In the genomic region with DNA sequence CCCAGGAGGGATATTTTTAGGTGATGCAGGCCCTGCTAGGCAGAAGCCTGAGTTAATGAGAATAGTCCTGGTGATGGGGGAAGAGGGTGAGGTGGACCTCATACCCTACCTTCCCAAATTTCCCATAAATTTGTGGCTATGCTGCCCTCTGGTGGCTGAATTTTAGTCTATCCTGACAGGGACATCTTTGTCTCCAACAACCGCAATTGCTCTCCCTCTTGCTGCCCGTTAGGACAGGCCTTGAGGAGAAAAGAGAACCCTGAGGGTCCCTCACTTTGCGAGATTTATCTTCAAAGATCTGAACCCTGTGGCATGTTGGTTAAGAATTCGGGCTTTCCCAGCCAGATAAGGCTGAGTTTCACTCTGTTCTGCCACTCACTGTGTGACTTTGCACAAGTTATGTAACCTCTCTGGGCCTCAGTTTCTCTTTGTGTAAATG, we compare ENCODE assay signal across 8 cellular contexts. TPM values are rescaled to one million over a fixed set of nuclear protein-coding genes. Genes with fewer than 3 reads are reported as not detected.
DNase-seq lines count a peak whose midpoint lies in the region; ATAC-seq and TF ChIP-seq lines count a peak whose summit lies in the region.

No MANE protein-coding gene starts in this region.

- no peak for ATAC-seq in GM21390 (IDR thresholded peaks at IDR 0.05; ENCODE audit: unreplicated experiment)

- TF ChIP-seq POLR2A in tibial nerve (IDR thresholded peaks at IDR 0.05): no peak

- TF ChIP-seq CTCF in liver (IDR thresholded peaks at IDR 0.05; ENCODE audit: low read depth, low read length, missing input control) (peak; percentile 52), tibial nerve (IDR thresholded peaks at IDR 0.05) (peak; percentile 56 to 66 (median 61))

- H3K36me3 ChIP-seq in Karpas-422 (ENCODE audit: insufficient read depth, low read length) (no peaks in the 10 kb centered on the region), liver (ENCODE audit: control insufficient read depth in 4 of 4, insufficient read depth in 3 of 4, low read depth in 1 of 4, low read length in 3 of 4) (peaks cover 6 to 46% (median 36%) of the 10 kb centered on the region in 4 donors), tibial nerve (peaks cover 0 to 50% (median 0%) of the 10 kb centered on the region in 3 donors)

- no peak overlapping the region for H3K4me2 ChIP-seq in Karpas-422 (ENCODE audit: low read depth, low read length, poor library complexity, severe bottlenecking)

- no peak overlapping the region for H2AFZ ChIP-seq in Karpas-422 (ENCODE audit: low read length)

- TF ChIP-seq EP300 in tibial nerve (IDR thresholded peaks at IDR 0.05): no peak

- no peaks in the 10 kb centered on the region for H3K27me3 ChIP-seq in Karpas-422 (ENCODE audit: low read length)
- H3K27me3 ChIP-seq in liver (ENCODE audit: control insufficient read depth in 4 of 4, insufficient read depth in 4 of 4, low read length in 3 of 4): no peaks in the 10 kb centered on the region
- H3K27me3 ChIP-seq in tibial nerve: no peaks in the 10 kb centered on the region

- no peak overlapping the region for H3K9ac ChIP-seq in Karpas-422 (ENCODE audit: low read length)
- no peak overlapping the region for H3K9ac ChIP-seq in liver (ENCODE audit: low read depth in 1 of 2, low read length in 2 of 2)

- H3K9me3 ChIP-seq in Karpas-422 (ENCODE audit: low read length) (no peaks in the 10 kb centered on the region), liver (ENCODE audit: control insufficient read depth in 4 of 4, low read length in 3 of 4) (no peaks in the 10 kb centered on the region), tibial nerve (no peaks in the 10 kb centered on the region)

- H3K79me2 ChIP-seq in Karpas-422 (ENCODE audit: low read length): peaks cover 1% of the 10 kb centered on the region; the same call in 1 of the 2 replicates

- H3K4me3 ChIP-seq in Karpas-422 (ENCODE audit: low read length): no peak overlapping the region
- H3K4me3 ChIP-seq in liver (ENCODE audit: low read depth in 1 of 3, low read length in 3 of 3): no peak overlapping the region
- H3K4me3 ChIP-seq in tibial nerve: no peak overlapping the region

- H3K4me1 ChIP-seq in Karpas-422 (ENCODE audit: low read length) (peaks cover 22% of the 10 kb centered on the region), liver (ENCODE audit: control insufficient read depth in 4 of 4, insufficient read depth in 4 of 4, low read length in 3 of 4) (peaks cover 0 to 5% (median 1%) of the 10 kb centered on the region in 4 donors), tibial nerve (peaks cover 0 to 11% (median 6%) of the 10 kb centered on the region in 4 donors)

- TF ChIP-seq RAD21 in liver (IDR thresholded peaks at IDR 0.05): peak; percentile 51 to 77

- no peaks in the 10 kb centered on the region for H3K9me2 ChIP-seq in Karpas-422 (replicated peaks; ENCODE audit: insufficient read depth, low read length)

- DNase-seq in DMS153 (lab: John Stamatoyannopoulos, UW) (peak; percentile 9), DMS153 treated with DMSO at 0.1 percent for 48 hours (lab: John Stamatoyannopoulos, UW; ENCODE audit: unreplicated experiment) (no peak), Karpas-422 (peak; percentile 89), RPMI8226 (peak; percentile 79), caudate nucleus (lab: John Stamatoyannopoulos, UW) (peak in 34 of 61 donors; percentile 5 to 59 (median 30)), tibial nerve (ENCODE audit: low spot score in 2 of 2) (peak in 1 of 2 donors; percentile 77)

- WGBS in liver: 46% methylated on average over 4 of the region's 4 CpGs
- WGBS in tibial nerve, 2 donors: 29 to 33% methylated on average over 4 of the region's 4 CpGs

- H3K27ac ChIP-seq in Karpas-422 (ENCODE audit: low read length): no peak overlapping the region
- H3K27ac ChIP-seq in caudate nucleus (ENCODE audit: low read depth, low read length): no peak overlapping the region
- H3K27ac ChIP-seq in liver (ENCODE audit: low read depth in 1 of 2, low read length in 2 of 2): no peak overlapping the region
- H3K27ac ChIP-seq in tibial nerve: no peak overlapping the region

- no peaks in the 10 kb centered on the region for H4K20me1 ChIP-seq in Karpas-422 (ENCODE audit: insufficient read depth, low read depth, low read length)

TF ChIP-seq in liver, 16 proteins besides CTCF, POLR2A, EP300 and RAD21:
- TF ChIP-seq FOXA2 (IDR thresholded peaks at IDR 0.05) (no peak), YY1 (IDR thresholded peaks at IDR 0.05) (no peak), RXRA (IDR thresholded peaks at IDR 0.05) (no peak), TAF1 (conservative IDR thresholded peaks at IDR 0.05) (no peak), HNF4G (IDR thresholded peaks at IDR 0.05) (no peak), FOXA1 (IDR thresholded peaks at IDR 0.05) (no peak), HNF4A (conservative IDR thresholded peaks at IDR 0.05) (no peak)
- TF ChIP-seq, protein P1, sequence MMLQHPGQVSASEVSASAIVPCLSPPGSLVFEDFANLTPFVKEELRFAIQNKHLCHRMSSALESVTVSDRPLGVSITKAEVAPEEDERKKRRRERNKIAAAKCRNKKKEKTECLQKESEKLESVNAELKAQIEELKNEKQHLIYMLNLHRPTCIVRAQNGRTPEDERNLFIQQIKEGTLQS (IDR thresholded peaks at IDR 0.05): no peak
- TF ChIP-seq, protein P2, sequence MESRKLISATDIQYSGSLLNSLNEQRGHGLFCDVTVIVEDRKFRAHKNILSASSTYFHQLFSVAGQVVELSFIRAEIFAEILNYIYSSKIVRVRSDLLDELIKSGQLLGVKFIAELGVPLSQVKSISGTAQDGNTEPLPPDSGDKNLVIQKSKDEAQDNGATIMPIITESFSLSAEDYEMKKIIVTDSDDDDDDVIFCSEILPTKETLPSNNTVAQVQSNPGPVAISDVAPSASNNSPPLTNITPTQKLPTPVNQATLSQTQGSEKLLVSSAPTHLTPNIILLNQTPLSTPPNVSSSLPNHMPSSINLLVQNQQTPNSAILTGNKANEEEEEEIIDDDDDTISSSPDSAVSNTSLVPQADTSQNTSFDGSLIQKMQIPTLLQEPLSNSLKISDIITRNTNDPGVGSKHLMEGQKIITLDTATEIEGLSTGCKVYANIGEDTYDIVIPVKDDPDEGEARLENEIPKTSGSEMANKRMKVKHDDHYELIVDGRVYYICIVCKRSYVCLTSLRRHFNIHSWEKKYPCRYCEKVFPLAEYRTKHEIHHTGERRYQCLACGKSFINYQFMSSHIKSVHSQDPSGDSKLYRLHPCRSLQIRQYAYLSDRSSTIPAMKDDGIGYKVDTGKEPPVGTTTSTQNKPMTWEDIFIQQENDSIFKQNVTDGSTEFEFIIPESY (IDR thresholded peaks at IDR 0.05): no peak
- TF ChIP-seq, protein P3, sequence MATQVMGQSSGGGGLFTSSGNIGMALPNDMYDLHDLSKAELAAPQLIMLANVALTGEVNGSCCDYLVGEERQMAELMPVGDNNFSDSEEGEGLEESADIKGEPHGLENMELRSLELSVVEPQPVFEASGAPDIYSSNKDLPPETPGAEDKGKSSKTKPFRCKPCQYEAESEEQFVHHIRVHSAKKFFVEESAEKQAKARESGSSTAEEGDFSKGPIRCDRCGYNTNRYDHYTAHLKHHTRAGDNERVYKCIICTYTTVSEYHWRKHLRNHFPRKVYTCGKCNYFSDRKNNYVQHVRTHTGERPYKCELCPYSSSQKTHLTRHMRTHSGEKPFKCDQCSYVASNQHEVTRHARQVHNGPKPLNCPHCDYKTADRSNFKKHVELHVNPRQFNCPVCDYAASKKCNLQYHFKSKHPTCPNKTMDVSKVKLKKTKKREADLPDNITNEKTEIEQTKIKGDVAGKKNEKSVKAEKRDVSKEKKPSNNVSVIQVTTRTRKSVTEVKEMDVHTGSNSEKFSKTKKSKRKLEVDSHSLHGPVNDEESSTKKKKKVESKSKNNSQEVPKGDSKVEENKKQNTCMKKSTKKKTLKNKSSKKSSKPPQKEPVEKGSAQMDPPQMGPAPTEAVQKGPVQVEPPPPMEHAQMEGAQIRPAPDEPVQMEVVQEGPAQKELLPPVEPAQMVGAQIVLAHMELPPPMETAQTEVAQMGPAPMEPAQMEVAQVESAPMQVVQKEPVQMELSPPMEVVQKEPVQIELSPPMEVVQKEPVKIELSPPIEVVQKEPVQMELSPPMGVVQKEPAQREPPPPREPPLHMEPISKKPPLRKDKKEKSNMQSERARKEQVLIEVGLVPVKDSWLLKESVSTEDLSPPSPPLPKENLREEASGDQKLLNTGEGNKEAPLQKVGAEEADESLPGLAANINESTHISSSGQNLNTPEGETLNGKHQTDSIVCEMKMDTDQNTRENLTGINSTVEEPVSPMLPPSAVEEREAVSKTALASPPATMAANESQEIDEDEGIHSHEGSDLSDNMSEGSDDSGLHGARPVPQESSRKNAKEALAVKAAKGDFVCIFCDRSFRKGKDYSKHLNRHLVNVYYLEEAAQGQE (IDR thresholded peaks at IDR 0.05): no peak
- TF ChIP-seq, protein P4, sequence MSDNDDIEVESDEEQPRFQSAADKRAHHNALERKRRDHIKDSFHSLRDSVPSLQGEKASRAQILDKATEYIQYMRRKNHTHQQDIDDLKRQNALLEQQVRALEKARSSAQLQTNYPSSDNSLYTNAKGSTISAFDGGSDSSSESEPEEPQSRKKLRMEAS (IDR thresholded peaks at IDR 0.05): no peak

RNA-seq across cellular contexts. Expression of a gene that starts 9.8 kb away (rescaled TPM):
- total RNA-seq in Karpas-422 (2014; rRNA removed; shearing (Covaris generic); ENCODE audit: low replicate concordance): 4.1 and 12.2 TPM in 2 replicates
- 1 to 10 TPM; 2.8 to 4.0 TPM for total RNA-seq in liver
- 1 to 10 TPM; 2.5 to 2.8 TPM for polyA plus RNA-seq in liver
- 10 to 100 TPM in 3 of 4 donors, 1 to 10 TPM in 1; 9.0 to 19.8 (median 13.5) TPM for total RNA-seq in tibial nerve

RNA-seq across cellular contexts. Expression of a gene that starts 24.8 kb away (rescaled TPM):
- not detected in 2 replicates for total RNA-seq in Karpas-422 (2014; rRNA removed; shearing (Covaris generic); ENCODE audit: low replicate concordance)
- total RNA-seq in liver: 10 to 100 TPM; 52.2 to 60.7 TPM
- 10 to 100 TPM; 26.6 to 27.1 TPM for polyA plus RNA-seq in liver
- total RNA-seq in tibial nerve: 100 to 1,000 TPM in 3 of 4 donors, 10 to 100 TPM in 1; 73.6 to 145 (median 123) TPM

RNA-seq across cellular contexts. Expression of a gene that starts 30.0 kb away (rescaled TPM):
- total RNA-seq in Karpas-422 (2014; rRNA removed; shearing (Covaris generic); ENCODE audit: low replicate concordance): 0.29 TPM in 1 of 2 replicates, not detected in the other
- total RNA-seq in liver (under 1 TPM; 0.33 to 0.37 TPM), tibial nerve (under 1 TPM in 1 of 4 donors, not detected in 3; 0.42 TPM)
- under 1 TPM in 1 of 2 donors, not detected in 1; 0.09 TPM for polyA plus RNA-seq in liver

Comparison
In these comparisons a context has a peak if more than half of its experiments do, and no peak if none do; other contexts are left out.
1. RNA of a gene that starts 24.8 kb away (total RNA-seq): 73.6 to 145 TPM in tibial nerve and 52.2 to 60.7 TPM in liver; not detected in Karpas-422; every median in the first group is over 10 times any median in the second.